In the genomic region with DNA sequence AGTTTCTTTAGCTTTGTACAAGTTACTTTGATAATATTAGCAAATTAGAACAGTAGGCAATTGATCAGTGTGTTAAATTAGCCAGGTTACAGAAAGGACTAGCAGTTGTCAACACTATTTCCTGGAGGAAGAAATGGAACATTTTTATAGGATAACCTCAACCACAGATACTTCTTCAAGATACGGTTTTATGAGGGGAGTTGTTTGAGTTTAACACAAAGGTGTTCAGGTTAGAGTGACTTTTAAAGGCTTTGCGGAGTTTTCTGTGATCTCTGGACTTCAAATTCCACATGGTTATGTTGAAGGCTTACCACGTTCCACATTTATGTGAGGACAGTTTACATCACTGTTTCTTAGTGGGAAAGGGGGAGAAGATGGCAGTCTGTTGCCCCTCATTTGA, we compare ENCODE assay signal across 17 cellular contexts.
"Had no signal": no experiment of that assay in that cellular context is flagged by ENCODE, and none has a peak within 500 bp of the region (broad histone marks: within the 10 kb centered on the region; RNA-seq: fewer than 3 reads in every experiment).

No MANE protein-coding gene starts in this region.

- H3K27ac Mint-ChIP-seq: activated CD4-positive, alpha-beta memory T cell treated with anti-CD3 and anti-CD28 coated beads, Interleukin-2, amount 10 ng/mL, durations not matched to agents 7 days and 5 days had no signal

- H3K27ac ChIP-seq: body of pancreas, esophagus squamous epithelium, heart right ventricle, spleen, suprapubic skin, transverse colon had no signal

- H3K27me3 Mint-ChIP-seq: activated CD4-positive, alpha-beta memory T cell treated with anti-CD3 and anti-CD28 coated beads, Interleukin-2, amount 10 ng/mL, durations not matched to agents 7 days and 5 days; naive thymus-derived CD4-positive, alpha-beta T cell had no signal

- ATAC-seq: body of pancreas; heart right ventricle; naive thymus-derived CD4-positive, alpha-beta T cell had no signal

- H3K4me1 Mint-ChIP-seq: activated CD4-positive, alpha-beta memory T cell treated with anti-CD3 and anti-CD28 coated beads, Interleukin-2, amount 10 ng/mL, durations not matched to agents 7 days and 5 days had no signal

- H3K9me3 ChIP-seq: body of pancreas, esophagus squamous epithelium, heart right ventricle, spleen, suprapubic skin, transverse colon had no signal

- H3K4me3 ChIP-seq: body of pancreas, esophagus squamous epithelium, heart right ventricle, spleen, suprapubic skin, transverse colon had no signal

- DNase-seq: activated CD4-positive, alpha-beta memory T cell treated with anti-CD3 and anti-CD28 coated beads, Interleukin-2, amount 10 ng/mL, durations not matched to agents 7 days and 5 days; activated CD4-positive, alpha-beta T cell treated with anti-CD3 and anti-CD28 coated beads for 4 hours; activated CD8-positive, alpha-beta memory T cell treated with anti-CD3 and anti-CD28 coated beads, Interleukin-2, amount 50 U/mL, for 4 hours; activated naive CD4-positive, alpha-beta T cell; body of pancreas; dermis blood vessel endothelial cell; effector memory CD4-positive, alpha-beta T cell; esophagus squamous epithelium; heart right ventricle; immature natural killer cell; mesenchymal stem cell; naive thymus-derived CD4-positive, alpha-beta T cell; spleen; stimulated activated naive CD4-positive, alpha-beta T cell treated with Interleukin-2 at 50 U/mL for 16 hours; T-helper 2 cell; transverse colon had no signal

- H3K27me3 ChIP-seq: body of pancreas, esophagus squamous epithelium, heart right ventricle, spleen, suprapubic skin, transverse colon had no signal

- H3K4me3 Mint-ChIP-seq: activated CD4-positive, alpha-beta memory T cell treated with anti-CD3 and anti-CD28 coated beads, Interleukin-2, amount 10 ng/mL, durations not matched to agents 7 days and 5 days; immature natural killer cell; naive thymus-derived CD4-positive, alpha-beta T cell had no signal

- H3K9me3 Mint-ChIP-seq: activated CD4-positive, alpha-beta memory T cell treated with anti-CD3 and anti-CD28 coated beads, Interleukin-2, amount 10 ng/mL, durations not matched to agents 7 days and 5 days; immature natural killer cell; naive thymus-derived CD4-positive, alpha-beta T cell had no signal

- H3K4me1 ChIP-seq: body of pancreas, esophagus squamous epithelium, spleen, suprapubic skin, transverse colon had no signal
